ENCODE assay signal across 18 cellular contexts in the genomic region with DNA sequence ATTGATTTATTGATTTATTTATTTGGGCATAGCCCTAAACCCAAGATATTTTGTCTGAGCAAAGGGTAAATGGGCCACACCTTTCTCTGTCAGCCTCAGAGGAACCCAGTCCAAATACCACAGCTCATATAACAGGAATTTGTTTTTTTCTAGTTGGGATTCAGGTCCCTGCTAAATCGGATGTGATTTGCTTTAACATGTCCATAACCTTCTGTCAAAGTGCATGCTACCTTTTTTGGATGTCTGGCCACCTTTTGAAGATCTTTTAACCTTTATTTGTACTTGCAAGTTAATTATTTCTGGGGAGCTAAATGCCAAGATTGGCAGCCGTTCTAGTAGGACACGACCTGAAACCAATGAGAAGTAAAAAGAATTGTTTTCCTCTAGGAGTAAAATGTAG.
DNase-seq lines count a peak whose midpoint lies in the region; ATAC-seq, FAIRE-seq and TF ChIP-seq lines count a peak whose summit lies in the region.
"Had no signal": no experiment of that assay in that cellular context is flagged by ENCODE, and none has a peak within 500 bp of the region (broad histone marks: within the 10 kb centered on the region; RNA-seq: fewer than 3 reads in every experiment).

No MANE protein-coding gene starts in this region.

- peaks cover 21% of the 10 kb centered on the region for H3K4me1 ChIP-seq in A549
- peaks cover 28% of the 10 kb centered on the region for H3K4me1 ChIP-seq in mammary epithelial cell (ENCODE audit: insufficient read depth, low read length)
- H3K4me1 ChIP-seq in kidney (ENCODE audit: control insufficient read depth in 1 of 2, insufficient read depth in 1 of 2, low read depth in 1 of 2, low read length in 2 of 2) = no peaks in the 10 kb centered on the region
- H3K4me1 ChIP-seq: SJSA1 had no signal

- WGBS in A549 (ENCODE audit: missing lambda C conversion rate) = 3% methylated on average over 3 of the region's 3 CpGs
- 36% methylated on average over 2 of the region's 3 CpGs for WGBS in mammary epithelial cell (ENCODE audit: low coverage, missing lambda C conversion rate)

- no peaks in the 10 kb centered on the region for H4K20me1 ChIP-seq in mammary epithelial cell (ENCODE audit: insufficient read depth, low read length)

- H3K4me2 ChIP-seq in A549 (peak overlapping the region; percentile 52), mammary epithelial cell (ENCODE audit: insufficient read depth, low read depth, low read length) (peak overlapping the region; percentile 32)

- no peak overlapping the region for H3K4me3 ChIP-seq in A549
- no peak overlapping the region for H3K4me3 ChIP-seq in mammary epithelial cell (replicated peaks in 1 of 3; ENCODE audit: insufficient read depth in 1 of 3, low read depth in 2 of 3, low read length in 3 of 3)
- H3K4me3 ChIP-seq in kidney (ENCODE audit: low read length in 2 of 2) = no peak overlapping the region
- H3K4me3 ChIP-seq: SJSA1 had no signal

- H3K27ac ChIP-seq in A549 = no peak overlapping the region; a peak in 1 of 6 replicates
- H3K27ac ChIP-seq in mammary epithelial cell (ENCODE audit: insufficient read depth, low read depth, low read length) = peak overlapping the region; percentile 33
- no peak overlapping the region for H3K27ac ChIP-seq in kidney (ENCODE audit: low read depth in 2 of 2, low read length in 2 of 2)
- no peak overlapping the region for H3K27ac ChIP-seq in caudate nucleus (ENCODE audit: low read depth, low read length)
- H3K27ac ChIP-seq: SJSA1 had no signal

- H3K27me3 ChIP-seq in mammary epithelial cell (ENCODE audit: insufficient read depth, low read length) = no peaks in the 10 kb centered on the region
- H3K27me3 ChIP-seq: SJSA1 had no signal

- in situ Hi-C loops in mammary epithelial cell (cut with MboI; ENCODE audit: low sequenced_read_pairs in 2 of 2) = no loop called here

- no peaks in the 10 kb centered on the region for H3K79me2 ChIP-seq in mammary epithelial cell (ENCODE audit: insufficient read depth, low read length)

- POLR2A ChIA-PET in A549 (lab: Yijun Ruan, JAX) = no interaction called here

- peak in 1 of 2 experiments; percentile 46; a peak in 1 of 6 replicates for ATAC-seq in A549

- BruUV-seq in mammary epithelial cell (replicated peaks; lab: Mats Ljungman, UMichigan) = TSS peak; percentile 39

- FAIRE-seq in A549 (lab: Jason Lieb, UNC) (no peak), kidney (lab: Jason Lieb, UNC) (peak; percentile 11)
- FAIRE-seq: A204.1, H1 had no signal

- H3K9me3 ChIP-seq in A549 (no peaks in the 10 kb centered on the region), mammary epithelial cell (replicated peaks; ENCODE audit: insufficient read depth, low read length) (no peaks in the 10 kb centered on the region), kidney (ENCODE audit: control insufficient read depth in 1 of 2, low read length in 2 of 2) (no peaks in the 10 kb centered on the region)
- H3K9me3 ChIP-seq: SJSA1 had no signal

- peak overlapping the region; percentile 66 for H2AFZ ChIP-seq in mammary epithelial cell (ENCODE audit: low read depth, low read length)

- CTCF ChIA-PET in A549 (lab: Yijun Ruan, JAX) = interaction anchor here (1.3 kb wide), 1 partner anchor 16 kb away, joined by 3 read pairs; no protein-coding TSS in a partner anchor
- CTCF ChIA-PET in mammary epithelial cell (lab: Charles Lee; ENCODE audit: low non-redundant PET) = no interaction called here

- TF ChIP-seq CTCF in A549 (IDR thresholded peaks at IDR 0.05) = no peak
- TF ChIP-seq CTCF in mammary epithelial cell (conservative IDR thresholded peaks at IDR 0.05 in 1 of 2, IDR thresholded peaks at IDR 0.05 in 1 of 2; ENCODE audit: extremely low read depth in 1 of 2, insufficient read depth in 1 of 2, low read depth in 1 of 2, low read length in 2 of 2) = no peak
- no peak for TF ChIP-seq CTCF in kidney (IDR thresholded peaks at IDR 0.05; ENCODE audit: borderline replicate concordance, extremely low read depth, insufficient read depth)

- no peak for TF ChIP-seq POLR2A in A549 (IDR thresholded peaks at IDR 0.05; ENCODE audit: low read length)

- intact Hi-C loops in mammary epithelial cell (cut with micrococcal nuclease) = loop anchor here (2.0 kb wide), 1 partner anchor 20 kb away; no protein-coding TSS in a partner anchor
- intact Hi-C loops in kidney (cut with DNase I) = no loop called here

- no peak overlapping the region for H3K9ac ChIP-seq in mammary epithelial cell (ENCODE audit: insufficient read depth, low read length)
- H3K9ac ChIP-seq in kidney (ENCODE audit: low read length in 2 of 2) = no peak overlapping the region

- TF ChIP-seq RAD21 in A549 (conservative IDR thresholded peaks at IDR 0.05 in 1 of 2, IDR thresholded peaks at IDR 0.05 in 1 of 2) = no peak

- TF ChIP-seq EP300 in A549 (IDR thresholded peaks at IDR 0.05) = no peak

- dilution Hi-C loops in mammary epithelial cell (cut with HindIII; ENCODE audit: low sequenced_read_pairs) = no loop called here

- H3K36me3 ChIP-seq in mammary epithelial cell (ENCODE audit: insufficient read depth, low read length) = no peaks in the 10 kb centered on the region
- H3K36me3 ChIP-seq in kidney (ENCODE audit: control insufficient read depth in 1 of 2, insufficient read depth in 2 of 2, low read length in 2 of 2) = no peaks in the 10 kb centered on the region
- H3K36me3 ChIP-seq: SJSA1 had no signal

- peak in 1 of 2 experiments; percentile 12 for DNase-seq in A549 (ENCODE audit: low read depth in 1 of 2, low spot score in 1 of 2)
- DNase-seq in LoVo (ENCODE audit: low spot score) = peak; percentile 16
- DNase-seq in mammary epithelial cell = peak; percentile 54
- no peak for DNase-seq in kidney
- no peak for DNase-seq in HCEC 1CT
- DNase-seq in caudate nucleus (lab: John Stamatoyannopoulos, UW) = no peak
- DNase-seq in NCI-H1092 (lab: John Stamatoyannopoulos, UW) = no peak
- DNase-seq in ureter (ENCODE audit: low spot score) = no peak
- DNase-seq: AML-193; CD4-positive, CD25-positive, alpha-beta regulatory T cell; DND-41; GDM1; NCI-H187 treated with DMSO at 0.1 percent for 48 hours; NCI-H2171; NCI-H774 had no signal

TF ChIP-seq in A549, 52 proteins besides CTCF, POLR2A, EP300 and RAD21:
- TF ChIP-seq HOXB5 (CRISPR knock-in tag; IDR thresholded peaks at IDR 0.05) (no peak), CBX8 (IDR thresholded peaks at IDR 0.05) (no peak), EHF (CRISPR knock-in tag; IDR thresholded peaks at IDR 0.05) (no peak), CHD2 (IDR thresholded peaks at IDR 0.05; ENCODE audit: low read length, partially characterized antibody) (no peak), HOXB13 (CRISPR knock-in tag; IDR thresholded peaks at IDR 0.05; ENCODE audit: low read depth) (no peak)

Comparison
In these comparisons a context has a peak if more than half of its experiments do, and no peak if none do; other contexts are left out.
1. DNase-seq: peak in LoVo (single experiment) and mammary epithelial cell (single experiment); none in kidney (single experiment), HCEC 1CT (single experiment), caudate nucleus (0 of 61), NCI-H1092 (single experiment) and ureter (single experiment).